In the genomic region with DNA sequence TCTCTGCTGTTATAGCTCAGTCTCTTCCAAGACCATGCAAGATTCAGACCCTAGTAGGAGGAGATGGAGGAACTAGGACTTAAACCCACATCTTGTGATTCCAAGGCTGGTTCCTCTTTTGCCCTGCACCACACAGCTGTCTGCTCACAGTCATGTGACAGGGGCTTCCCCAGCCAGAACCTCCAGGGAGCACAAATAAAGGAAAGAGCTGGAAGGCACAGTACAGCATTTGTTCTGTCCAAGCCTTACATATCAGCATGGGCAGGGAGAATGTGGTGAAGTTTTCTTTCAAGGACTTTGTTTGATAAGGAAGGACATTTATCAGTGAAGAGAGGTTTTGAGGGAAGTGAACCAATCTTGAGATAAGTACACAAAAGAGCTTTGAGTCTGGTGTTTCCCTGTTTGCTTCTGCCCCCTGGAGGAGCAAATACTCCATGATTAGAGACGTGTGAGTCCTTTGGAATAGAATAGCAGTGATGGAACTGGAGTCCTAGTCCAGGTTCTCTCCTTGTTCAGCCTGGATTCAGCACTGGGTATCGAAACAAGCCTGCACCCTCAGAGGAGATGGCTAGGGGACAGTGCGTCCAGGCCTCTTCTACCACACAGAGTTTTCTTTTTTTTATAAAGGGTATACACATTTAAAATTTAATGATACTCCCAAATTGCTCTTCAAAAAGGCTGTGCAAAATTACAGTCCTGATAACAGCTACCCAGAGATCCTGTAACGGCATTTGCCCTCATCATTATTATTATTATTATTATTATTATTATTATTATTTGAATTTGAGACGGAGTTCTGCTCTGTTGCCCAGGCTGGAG, we compare ENCODE assay signal across 1 cellular context.
A peak's percentile ranks its signal among the peaks of the same experiment; 100 is the strongest.
TF ChIP-seq lines count a peak whose summit lies in the region.

No MANE protein-coding gene starts in this region.

TF ChIP-seq in HepG2, 621 proteins besides CTCF, POLR2A, EP300 and RAD21 (continued from another document and continues in another):
- TF ChIP-seq TBX2 (CRISPR knock-in tag; IDR thresholded peaks at IDR 0.05; ENCODE audit: borderline replicate concordance) (peak; percentile 46; the same call in 1 of the 2 replicates), ZNF562 (CRISPR knock-in tag; IDR thresholded peaks at IDR 0.05; ENCODE audit: borderline replicate concordance) (no peak), SP140L (CRISPR knock-in tag; IDR thresholded peaks at IDR 0.05; ENCODE audit: borderline replicate concordance) (peak; percentile 79; the same call in 1 of the 2 replicates), GATAD1 (CRISPR knock-in tag; IDR thresholded peaks at IDR 0.05) (peak; percentile 62; the same call in 1 of the 2 replicates), KLF12 (CRISPR knock-in tag; IDR thresholded peaks at IDR 0.05; ENCODE audit: borderline replicate concordance) (no peak), ZNF12 (CRISPR knock-in tag; IDR thresholded peaks at IDR 0.05) (peak; percentile 55; the same call in 1 of the 2 replicates), ZNF17 (CRISPR knock-in tag; IDR thresholded peaks at IDR 0.05) (no peak), ZNF841 (CRISPR knock-in tag; IDR thresholded peaks at IDR 0.05; ENCODE audit: borderline replicate concordance) (no peak), IRF2 (CRISPR knock-in tag; IDR thresholded peaks at IDR 0.05) (peak; percentile 69; the same call in 1 of the 2 replicates), HOXA7 (CRISPR knock-in tag; IDR thresholded peaks at IDR 0.05) (no peak), YY1 (IDR thresholded peaks at IDR 0.05; ENCODE audit: insufficient read depth, insufficient replicate concordance, low read depth, low read length) (no peak), REPIN1 (CRISPR knock-in tag; IDR thresholded peaks at IDR 0.05; ENCODE audit: borderline replicate concordance, low read depth) (peak; percentile 78; the same call in 1 of the 2 replicates), KAT7 (CRISPR knock-in tag; IDR thresholded peaks at IDR 0.05; ENCODE audit: borderline replicate concordance) (no peak), ZNF607 (CRISPR knock-in tag; IDR thresholded peaks at IDR 0.05; ENCODE audit: borderline replicate concordance) (0 out of 2 replicates have a peak, but pooled peaks have one; percentile 43), HIVEP1 (CRISPR knock-in tag; IDR thresholded peaks at IDR 0.05) (peak; percentile 85), ZNF124 (CRISPR knock-in tag; IDR thresholded peaks at IDR 0.05) (0 out of 2 replicates have a peak, but pooled peaks have one; percentile 53), SIX1 (CRISPR knock-in tag; IDR thresholded peaks at IDR 0.05; ENCODE audit: borderline replicate concordance) (no peak; the same call in 1 of the 2 replicates), ZNF644 (CRISPR knock-in tag; IDR thresholded peaks at IDR 0.05; ENCODE audit: low read depth) (0 out of 2 replicates have a peak, but pooled peaks have one; percentile 32), CEBPG (CRISPR knock-in tag; IDR thresholded peaks at IDR 0.05) (peak; percentile 51), CBX5 (CRISPR knock-in tag; IDR thresholded peaks at IDR 0.05; ENCODE audit: borderline replicate concordance) (no peak), JARID2 (CRISPR knock-in tag; IDR thresholded peaks at IDR 0.05; ENCODE audit: insufficient replicate concordance) (no peak), HDAC1 (CRISPR knock-in tag; IDR thresholded peaks at IDR 0.05) (no peak), TOPORS (CRISPR knock-in tag; IDR thresholded peaks at IDR 0.05) (no peak), ZNF160 (CRISPR knock-in tag; IDR thresholded peaks at IDR 0.05) (no peak), GTF2F1 (IDR thresholded peaks at IDR 0.05; ENCODE audit: low read length) (no peak), ZNF549 (CRISPR knock-in tag; IDR thresholded peaks at IDR 0.05) (no peak), TBX3 (IDR thresholded peaks at IDR 0.05; ENCODE audit: borderline replicate concordance) (no peak), ZNF776 (CRISPR knock-in tag; IDR thresholded peaks at IDR 0.05) (0 out of 2 replicates have a peak, but pooled peaks have one; percentile 29), KDM5A (IDR thresholded peaks at IDR 0.05; ENCODE audit: borderline replicate concordance, low read length) (peak; percentile 50; the same call in 1 of the 2 replicates), MEIS1 (CRISPR knock-in tag; IDR thresholded peaks at IDR 0.05; ENCODE audit: borderline replicate concordance) (peak; percentile 47; the same call in 1 of the 2 replicates), NFATC3 (CRISPR knock-in tag; IDR thresholded peaks at IDR 0.05) (peak; percentile 78; the same call in 1 of the 2 replicates), FOSL1 (CRISPR knock-in tag; IDR thresholded peaks at IDR 0.05; ENCODE audit: borderline replicate concordance) (no peak), SMAD1 (CRISPR knock-in tag; IDR thresholded peaks at IDR 0.05; ENCODE audit: borderline replicate concordance, low read depth) (no peak), THAP11 (CRISPR knock-in tag; IDR thresholded peaks at IDR 0.05) (0 out of 2 replicates have a peak, but pooled peaks have one; percentile 46), FOXK2 (IDR thresholded peaks at IDR 0.05) (no peak), NR2F6 (IDR thresholded peaks at IDR 0.05) (no peak), NR2F6 (CRISPR knock-in tag; IDR thresholded peaks at IDR 0.05) (peak; percentile 57; the same call in 1 of the 2 replicates), ZNF557 (CRISPR knock-in tag; IDR thresholded peaks at IDR 0.05) (no peak), ZNF883 (CRISPR knock-in tag; IDR thresholded peaks at IDR 0.05; ENCODE audit: not compliant biosample characterization) (no peak), SPEN (CRISPR knock-in tag; IDR thresholded peaks at IDR 0.05; ENCODE audit: low read depth) (0 out of 2 replicates have a peak, but pooled peaks have one; percentile 32)
- TF ChIP-seq, protein P1, sequence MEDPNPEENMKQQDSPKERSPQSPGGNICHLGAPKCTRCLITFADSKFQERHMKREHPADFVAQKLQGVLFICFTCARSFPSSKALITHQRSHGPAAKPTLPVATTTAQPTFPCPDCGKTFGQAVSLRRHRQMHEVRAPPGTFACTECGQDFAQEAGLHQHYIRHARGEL (CRISPR knock-in tag; IDR thresholded peaks at IDR 0.05), result no peak
- TF ChIP-seq, protein P2, sequence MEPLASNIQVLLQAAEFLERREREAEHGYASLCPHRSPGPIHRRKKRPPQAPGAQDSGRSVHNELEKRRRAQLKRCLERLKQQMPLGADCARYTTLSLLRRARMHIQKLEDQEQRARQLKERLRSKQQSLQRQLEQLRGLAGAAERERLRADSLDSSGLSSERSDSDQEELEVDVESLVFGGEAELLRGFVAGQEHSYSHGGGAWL (CRISPR knock-in tag; IDR thresholded peaks at IDR 0.05), result no peak
- TF ChIP-seq, protein P3, sequence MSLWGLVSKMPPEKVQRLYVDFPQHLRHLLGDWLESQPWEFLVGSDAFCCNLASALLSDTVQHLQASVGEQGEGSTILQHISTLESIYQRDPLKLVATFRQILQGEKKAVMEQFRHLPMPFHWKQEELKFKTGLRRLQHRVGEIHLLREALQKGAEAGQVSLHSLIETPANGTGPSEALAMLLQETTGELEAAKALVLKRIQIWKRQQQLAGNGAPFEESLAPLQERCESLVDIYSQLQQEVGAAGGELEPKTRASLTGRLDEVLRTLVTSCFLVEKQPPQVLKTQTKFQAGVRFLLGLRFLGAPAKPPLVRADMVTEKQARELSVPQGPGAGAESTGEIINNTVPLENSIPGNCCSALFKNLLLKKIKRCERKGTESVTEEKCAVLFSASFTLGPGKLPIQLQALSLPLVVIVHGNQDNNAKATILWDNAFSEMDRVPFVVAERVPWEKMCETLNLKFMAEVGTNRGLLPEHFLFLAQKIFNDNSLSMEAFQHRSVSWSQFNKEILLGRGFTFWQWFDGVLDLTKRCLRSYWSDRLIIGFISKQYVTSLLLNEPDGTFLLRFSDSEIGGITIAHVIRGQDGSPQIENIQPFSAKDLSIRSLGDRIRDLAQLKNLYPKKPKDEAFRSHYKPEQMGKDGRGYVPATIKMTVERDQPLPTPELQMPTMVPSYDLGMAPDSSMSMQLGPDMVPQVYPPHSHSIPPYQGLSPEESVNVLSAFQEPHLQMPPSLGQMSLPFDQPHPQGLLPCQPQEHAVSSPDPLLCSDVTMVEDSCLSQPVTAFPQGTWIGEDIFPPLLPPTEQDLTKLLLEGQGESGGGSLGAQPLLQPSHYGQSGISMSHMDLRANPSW (CRISPR knock-in tag; IDR thresholded peaks at IDR 0.05; ENCODE audit: borderline replicate concordance), result no peak
- TF ChIP-seq, protein P4, sequence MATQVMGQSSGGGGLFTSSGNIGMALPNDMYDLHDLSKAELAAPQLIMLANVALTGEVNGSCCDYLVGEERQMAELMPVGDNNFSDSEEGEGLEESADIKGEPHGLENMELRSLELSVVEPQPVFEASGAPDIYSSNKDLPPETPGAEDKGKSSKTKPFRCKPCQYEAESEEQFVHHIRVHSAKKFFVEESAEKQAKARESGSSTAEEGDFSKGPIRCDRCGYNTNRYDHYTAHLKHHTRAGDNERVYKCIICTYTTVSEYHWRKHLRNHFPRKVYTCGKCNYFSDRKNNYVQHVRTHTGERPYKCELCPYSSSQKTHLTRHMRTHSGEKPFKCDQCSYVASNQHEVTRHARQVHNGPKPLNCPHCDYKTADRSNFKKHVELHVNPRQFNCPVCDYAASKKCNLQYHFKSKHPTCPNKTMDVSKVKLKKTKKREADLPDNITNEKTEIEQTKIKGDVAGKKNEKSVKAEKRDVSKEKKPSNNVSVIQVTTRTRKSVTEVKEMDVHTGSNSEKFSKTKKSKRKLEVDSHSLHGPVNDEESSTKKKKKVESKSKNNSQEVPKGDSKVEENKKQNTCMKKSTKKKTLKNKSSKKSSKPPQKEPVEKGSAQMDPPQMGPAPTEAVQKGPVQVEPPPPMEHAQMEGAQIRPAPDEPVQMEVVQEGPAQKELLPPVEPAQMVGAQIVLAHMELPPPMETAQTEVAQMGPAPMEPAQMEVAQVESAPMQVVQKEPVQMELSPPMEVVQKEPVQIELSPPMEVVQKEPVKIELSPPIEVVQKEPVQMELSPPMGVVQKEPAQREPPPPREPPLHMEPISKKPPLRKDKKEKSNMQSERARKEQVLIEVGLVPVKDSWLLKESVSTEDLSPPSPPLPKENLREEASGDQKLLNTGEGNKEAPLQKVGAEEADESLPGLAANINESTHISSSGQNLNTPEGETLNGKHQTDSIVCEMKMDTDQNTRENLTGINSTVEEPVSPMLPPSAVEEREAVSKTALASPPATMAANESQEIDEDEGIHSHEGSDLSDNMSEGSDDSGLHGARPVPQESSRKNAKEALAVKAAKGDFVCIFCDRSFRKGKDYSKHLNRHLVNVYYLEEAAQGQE (IDR thresholded peaks at IDR 0.05; ENCODE audit: borderline replicate concordance in 1 of 2, low read depth in 1 of 2, low read length in 2 of 2), result no peak
- TF ChIP-seq, protein P5, sequence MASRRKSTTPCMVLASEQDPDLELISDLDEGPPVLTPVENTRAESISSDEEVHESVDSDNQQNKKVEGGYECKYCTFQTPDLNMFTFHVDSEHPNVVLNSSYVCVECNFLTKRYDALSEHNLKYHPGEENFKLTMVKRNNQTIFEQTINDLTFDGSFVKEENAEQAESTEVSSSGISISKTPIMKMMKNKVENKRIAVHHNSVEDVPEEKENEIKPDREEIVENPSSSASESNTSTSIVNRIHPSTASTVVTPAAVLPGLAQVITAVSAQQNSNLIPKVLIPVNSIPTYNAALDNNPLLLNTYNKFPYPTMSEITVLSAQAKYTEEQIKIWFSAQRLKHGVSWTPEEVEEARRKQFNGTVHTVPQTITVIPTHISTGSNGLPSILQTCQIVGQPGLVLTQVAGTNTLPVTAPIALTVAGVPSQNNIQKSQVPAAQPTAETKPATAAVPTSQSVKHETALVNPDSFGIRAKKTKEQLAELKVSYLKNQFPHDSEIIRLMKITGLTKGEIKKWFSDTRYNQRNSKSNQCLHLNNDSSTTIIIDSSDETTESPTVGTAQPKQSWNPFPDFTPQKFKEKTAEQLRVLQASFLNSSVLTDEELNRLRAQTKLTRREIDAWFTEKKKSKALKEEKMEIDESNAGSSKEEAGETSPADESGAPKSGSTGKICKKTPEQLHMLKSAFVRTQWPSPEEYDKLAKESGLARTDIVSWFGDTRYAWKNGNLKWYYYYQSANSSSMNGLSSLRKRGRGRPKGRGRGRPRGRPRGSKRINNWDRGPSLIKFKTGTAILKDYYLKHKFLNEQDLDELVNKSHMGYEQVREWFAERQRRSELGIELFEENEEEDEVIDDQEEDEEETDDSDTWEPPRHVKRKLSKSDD (CRISPR knock-in tag; IDR thresholded peaks at IDR 0.05; ENCODE audit: low read depth), result no peak
- TF ChIP-seq, protein P6, sequence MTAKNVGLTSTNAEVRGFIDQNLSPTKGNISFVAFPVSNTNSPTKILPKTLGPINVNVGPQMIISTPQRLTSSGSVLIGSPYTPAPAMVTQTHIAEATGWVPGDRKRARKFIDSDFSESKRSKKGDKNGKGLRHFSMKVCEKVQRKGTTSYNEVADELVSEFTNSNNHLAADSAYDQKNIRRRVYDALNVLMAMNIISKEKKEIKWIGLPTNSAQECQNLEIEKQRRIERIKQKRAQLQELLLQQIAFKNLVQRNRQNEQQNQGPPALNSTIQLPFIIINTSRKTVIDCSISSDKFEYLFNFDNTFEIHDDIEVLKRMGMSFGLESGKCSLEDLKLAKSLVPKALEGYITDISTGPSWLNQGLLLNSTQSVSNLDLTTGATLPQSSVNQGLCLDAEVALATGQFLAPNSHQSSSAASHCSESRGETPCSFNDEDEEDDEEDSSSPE (CRISPR knock-in tag; IDR thresholded peaks at IDR 0.05), result no peak
- TF ChIP-seq, protein P7, sequence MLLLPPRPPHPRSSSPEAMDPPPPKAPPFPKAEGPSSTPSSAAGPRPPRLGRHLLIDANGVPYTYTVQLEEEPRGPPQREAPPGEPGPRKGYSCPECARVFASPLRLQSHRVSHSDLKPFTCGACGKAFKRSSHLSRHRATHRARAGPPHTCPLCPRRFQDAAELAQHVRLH (CRISPR knock-in tag; IDR thresholded peaks at IDR 0.05; ENCODE audit: borderline replicate concordance, low read depth), result peak; percentile 88; the same call in 1 of the 2 replicates
- TF ChIP-seq, protein P8, sequence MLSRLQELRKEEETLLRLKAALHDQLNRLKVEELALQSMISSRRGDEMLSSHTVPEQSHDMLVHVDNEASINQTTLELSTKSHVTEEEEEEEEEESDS (CRISPR knock-in tag; IDR thresholded peaks at IDR 0.05; ENCODE audit: borderline replicate concordance), result no peak
- TF ChIP-seq, protein P9, sequence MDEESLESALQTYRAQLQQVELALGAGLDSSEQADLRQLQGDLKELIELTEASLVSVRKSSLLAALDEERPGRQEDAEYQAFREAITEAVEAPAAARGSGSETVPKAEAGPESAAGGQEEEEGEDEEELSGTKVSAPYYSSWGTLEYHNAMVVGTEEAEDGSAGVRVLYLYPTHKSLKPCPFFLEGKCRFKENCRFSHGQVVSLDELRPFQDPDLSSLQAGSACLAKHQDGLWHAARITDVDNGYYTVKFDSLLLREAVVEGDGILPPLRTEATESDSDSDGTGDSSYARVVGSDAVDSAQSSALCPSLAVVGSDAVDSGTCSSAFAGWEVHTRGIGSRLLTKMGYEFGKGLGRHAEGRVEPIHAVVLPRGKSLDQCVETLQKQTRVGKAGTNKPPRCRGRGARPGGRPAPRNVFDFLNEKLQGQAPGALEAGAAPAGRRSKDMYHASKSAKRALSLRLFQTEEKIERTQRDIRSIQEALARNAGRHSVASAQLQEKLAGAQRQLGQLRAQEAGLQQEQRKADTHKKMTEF (CRISPR knock-in tag; IDR thresholded peaks at IDR 0.05), result peak; percentile 54
- TF ChIP-seq, protein P10, sequence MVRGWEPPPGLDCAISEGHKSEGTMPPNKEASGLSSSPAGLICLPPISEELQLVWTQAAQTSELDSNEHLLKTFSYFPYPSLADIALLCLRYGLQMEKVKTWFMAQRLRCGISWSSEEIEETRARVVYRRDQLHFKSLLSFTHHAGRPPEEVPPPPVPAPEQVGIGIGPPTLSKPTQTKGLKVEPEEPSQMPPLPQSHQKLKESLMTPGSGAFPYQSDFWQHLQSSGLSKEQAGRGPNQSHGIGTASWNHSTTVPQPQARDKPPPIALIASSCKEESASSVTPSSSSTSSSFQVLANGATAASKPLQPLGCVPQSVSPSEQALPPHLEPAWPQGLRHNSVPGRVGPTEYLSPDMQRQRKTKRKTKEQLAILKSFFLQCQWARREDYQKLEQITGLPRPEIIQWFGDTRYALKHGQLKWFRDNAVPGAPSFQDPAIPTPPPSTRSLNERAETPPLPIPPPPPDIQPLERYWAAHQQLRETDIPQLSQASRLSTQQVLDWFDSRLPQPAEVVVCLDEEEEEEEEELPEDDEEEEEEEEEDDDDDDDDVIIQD (CRISPR knock-in tag; IDR thresholded peaks at IDR 0.05; ENCODE audit: low read depth), result peak; percentile 59; the same call in 1 of the 2 replicates
